ENCODE assay signal across 2 cellular contexts in genomic region chr22:39037071-39037470, GRCh38. TPM values are rescaled to one million over a fixed set of nuclear protein-coding genes. Genes with fewer than 3 reads are reported as not detected.
"Had no signal": no experiment of that assay in that cellular context is flagged by ENCODE, and none has a peak within 500 bp of the region (broad histone marks: within the 10 kb centered on the region; RNA-seq: fewer than 3 reads in every experiment).

No MANE protein-coding gene starts in this region.

RNA-seq across cellular contexts. Expression of gene APOBEC3D, which starts 16.1 kb away (rescaled TPM):
- total RNA-seq: body of pancreas had no signal

RNA-seq across cellular contexts. Expression of gene APOBEC3B, which starts 54.9 kb away (rescaled TPM):
- total RNA-seq: vagina had no signal
